In the genomic region with DNA sequence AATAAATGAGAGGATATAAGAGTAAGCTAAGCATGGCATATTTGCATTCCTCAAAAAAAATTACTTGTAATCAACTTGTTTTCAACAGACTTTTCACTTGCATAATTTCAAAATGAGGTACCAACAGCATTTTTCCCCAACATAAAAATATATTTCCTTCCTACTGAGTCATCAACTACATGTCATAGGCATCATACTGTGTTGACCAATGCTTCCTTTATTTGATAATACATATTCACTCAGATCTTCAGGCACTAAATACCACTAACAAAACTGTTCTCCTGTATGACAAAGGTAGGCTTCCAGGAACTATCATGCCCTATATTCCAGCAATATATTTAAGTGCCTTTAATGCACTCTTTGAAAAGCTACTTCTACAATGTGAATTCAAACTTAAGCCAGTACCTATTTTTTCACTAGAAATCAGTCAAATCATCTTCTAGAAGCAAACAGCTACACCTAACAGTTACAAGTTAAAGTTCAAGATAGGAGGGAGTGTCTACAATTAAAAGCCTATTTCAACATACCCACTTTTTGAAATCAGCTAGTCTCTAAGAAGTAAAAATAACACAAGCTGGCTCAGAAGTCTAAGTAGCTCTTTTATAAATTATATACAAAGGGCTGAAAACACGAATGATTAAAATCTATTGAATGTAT, we compare ENCODE assay signal across 14 cellular contexts. TPM values are rescaled to one million over a fixed set of nuclear protein-coding genes. Genes with fewer than 3 reads are reported as not detected.
DNase-seq lines count a peak whose midpoint lies in the region; ATAC-seq and TF ChIP-seq lines count a peak whose summit lies in the region.
"Had no signal": no experiment of that assay in that cellular context is flagged by ENCODE, and none has a peak within 500 bp of the region (broad histone marks: within the 10 kb centered on the region; RNA-seq: fewer than 3 reads in every experiment).

No MANE protein-coding gene starts in this region.

- H3K36me3 ChIP-seq in smooth muscle cell (ENCODE audit: low read depth): no peaks in the 10 kb centered on the region
- no peaks in the 10 kb centered on the region for H3K36me3 ChIP-seq in gastrocnemius medialis
- no peaks in the 10 kb centered on the region for H3K36me3 ChIP-seq in Caco-2 (ENCODE audit: control insufficient read depth, insufficient read depth, low read length)

- 93% methylated on average over 1 of the region's 1 CpG for WGBS in smooth muscle cell (ENCODE audit: low lambda C conversion rate)

- H3K79me2 ChIP-seq in smooth muscle cell (ENCODE audit: low read depth): peaks cover 97% of the 10 kb centered on the region

- H3K4me3 ChIP-seq in smooth muscle cell (no peak overlapping the region), gastrocnemius medialis (no peak overlapping the region), Caco-2 (ENCODE audit: low read depth, low read length) (no peak overlapping the region)

- ATAC-seq in activated CD4-positive, alpha-beta T cell treated with anti-CD3 and anti-CD28 coated beads for 36 hours: peak; percentile 55
- no peak for ATAC-seq in gastrocnemius medialis

- H3K27me3 ChIP-seq in smooth muscle cell (ENCODE audit: low read depth) (no peaks in the 10 kb centered on the region), gastrocnemius medialis (no peaks in the 10 kb centered on the region), Caco-2 (replicated peaks; ENCODE audit: control insufficient read depth, insufficient read depth, low read length) (no peaks in the 10 kb centered on the region)

- peak overlapping the region; percentile 48 for H3K27ac Mint-ChIP-seq in activated CD4-positive, alpha-beta T cell treated with anti-CD3 and anti-CD28 coated beads for 36 hours
- no peak overlapping the region for H3K27ac Mint-ChIP-seq in Caco-2 (ENCODE audit: unreplicated experiment)

- CTCF ChIA-PET in activated CD4-positive, alpha-beta T cell treated with anti-CD3 and anti-CD28 coated beads for 36 hours (lab: Charles Lee): no interaction called here
- CTCF ChIA-PET in Caco-2 (lab: Charles Lee): no interaction called here

- DNase-seq in activated CD4-positive, alpha-beta T cell treated with anti-CD3 and anti-CD28 coated beads for 36 hours: no peak
- DNase-seq in activated CD4-positive, alpha-beta T cell treated with anti-CD3 and anti-CD28 coated beads, Interleukin-2, amount 50 U/mL, for 4 hours: no peak
- DNase-seq in OCI-M1 (lab: John Stamatoyannopoulos, UW) (peak; percentile 28), dermis microvascular lymphatic vessel endothelial cell (ENCODE audit: low read depth in 2 of 2) (peak; percentile 50 to 63), smooth muscle cell (lab: John Stamatoyannopoulos, UW; ENCODE audit: unreplicated experiment) (no peak), gastrocnemius medialis (no peak), Caco-2 (no peak)
- no peak for DNase-seq in stimulated activated CD4-positive, alpha-beta T cell treated with anti-CD3 and anti-CD28 coated beads, Interleukin-1b, Interleukin-23, amount 100 ng/mL, for 48 hours
- DNase-seq: ACHN, aorta, foreskin melanocyte, mesendoderm, NCI-H510A treated with DMSO at 0.1 percent for 48 hours had no signal

- no TSS peak for BruUV-seq in Caco-2 (replicated peaks; lab: Mats Ljungman, UMichigan)

- no peak for TF ChIP-seq CTCF in smooth muscle cell (IDR thresholded peaks at IDR 0.05; ENCODE audit: borderline replicate concordance, insufficient read depth, poor library complexity, severe bottlenecking)
- TF ChIP-seq CTCF in gastrocnemius medialis (IDR thresholded peaks at IDR 0.05 in 4 of 5, conservative IDR thresholded peaks at IDR 0.05 in 1 of 5): no peak
- no peak for TF ChIP-seq CTCF in Caco-2 (IDR thresholded peaks at IDR 0.05; ENCODE audit: insufficient read depth in 1 of 2, low read depth in 1 of 2, low read length in 1 of 2, severe bottlenecking in 1 of 2, unreplicated experiment in 1 of 2)

- H3K9me3 ChIP-seq in smooth muscle cell (replicated peaks; ENCODE audit: low read depth): no peaks in the 10 kb centered on the region
- H3K9me3 ChIP-seq in gastrocnemius medialis: no peaks in the 10 kb centered on the region
- no peaks in the 10 kb centered on the region for H3K9me3 ChIP-seq in Caco-2

- no peaks in the 10 kb centered on the region for H3K27me3 Mint-ChIP-seq in activated CD4-positive, alpha-beta T cell treated with anti-CD3 and anti-CD28 coated beads for 36 hours
- no peaks in the 10 kb centered on the region for H3K27me3 Mint-ChIP-seq in Caco-2 (ENCODE audit: insufficient read depth, unreplicated experiment)
- H3K27me3 Mint-ChIP-seq: IgD-negative memory B cell had no signal

- POLR2A ChIA-PET in activated CD4-positive, alpha-beta T cell treated with anti-CD3 and anti-CD28 coated beads for 36 hours (lab: Charles Lee): interaction anchor here (0.6 kb wide), 1 partner anchor 677 kb away, joined by 3 read pairs; no protein-coding TSS in a partner anchor
- POLR2A ChIA-PET in Caco-2 (lab: Charles Lee): interaction anchor here (0.6 kb wide), 1 partner anchor 12 kb away, joined by 6 read pairs; no protein-coding TSS in a partner anchor

- H3K27ac ChIP-seq in smooth muscle cell (ENCODE audit: low read depth) (peak overlapping the region; percentile 45), gastrocnemius medialis (no peak overlapping the region)

- H3K4me3 Mint-ChIP-seq in activated CD4-positive, alpha-beta T cell treated with anti-CD3 and anti-CD28 coated beads for 36 hours: no peak overlapping the region
- H3K4me3 Mint-ChIP-seq in Caco-2 (ENCODE audit: unreplicated experiment): no peak overlapping the region

- no peak overlapping the region for H3K9ac ChIP-seq in smooth muscle cell (ENCODE audit: low read depth)

- peaks cover 4% of the 10 kb centered on the region for H3F3A ChIP-seq in smooth muscle cell (ENCODE audit: low read depth)

- peaks cover 24% of the 10 kb centered on the region for H3K4me1 ChIP-seq in smooth muscle cell (ENCODE audit: low read depth)
- H3K4me1 ChIP-seq in gastrocnemius medialis: peaks cover 28 to 52% of the 10 kb centered on the region in 2 donors
- H3K4me1 ChIP-seq in Caco-2: peaks cover 16% of the 10 kb centered on the region

- H3K4me1 Mint-ChIP-seq in activated CD4-positive, alpha-beta T cell treated with anti-CD3 and anti-CD28 coated beads for 36 hours: peaks cover 70% of the 10 kb centered on the region
- H3K4me1 Mint-ChIP-seq in Caco-2 (ENCODE audit: low read depth, unreplicated experiment): peaks cover 26% of the 10 kb centered on the region

- H4K20me1 ChIP-seq in smooth muscle cell (ENCODE audit: low read depth): peaks cover 98% of the 10 kb centered on the region

- intact Hi-C loops in activated CD4-positive, alpha-beta T cell treated with anti-CD3 and anti-CD28 coated beads for 36 hours (cut with DNase I, micrococcal nuclease): no loop called here
- intact Hi-C loops in gastrocnemius medialis (cut with DNase I; ENCODE audit: low total_unique reads): no loop called here
- intact Hi-C loops in Caco-2 (cut with micrococcal nuclease; ENCODE audit: unreplicated experiment): no loop called here

- in situ Hi-C loops in gastrocnemius medialis (cut with MboI; ENCODE audit: low sequenced_read_pairs in 4 of 4): no loop called here

- H3K4me2 ChIP-seq in smooth muscle cell: peak overlapping the region; percentile 35

- H3K36me3 Mint-ChIP-seq in activated CD4-positive, alpha-beta T cell treated with anti-CD3 and anti-CD28 coated beads for 36 hours (ENCODE audit: low read depth): no peaks in the 10 kb centered on the region
- peaks cover 3% of the 10 kb centered on the region for H3K36me3 Mint-ChIP-seq in Caco-2 (ENCODE audit: insufficient read depth, unreplicated experiment)
- H3K36me3 Mint-ChIP-seq: IgD-negative memory B cell had no signal

- no peaks in the 10 kb centered on the region for H3K9me3 Mint-ChIP-seq in activated CD4-positive, alpha-beta T cell treated with anti-CD3 and anti-CD28 coated beads for 36 hours (ENCODE audit: low read depth)
- no peaks in the 10 kb centered on the region for H3K9me3 Mint-ChIP-seq in Caco-2 (ENCODE audit: unreplicated experiment)
- H3K9me3 Mint-ChIP-seq: IgD-negative memory B cell had no signal

- no peak overlapping the region for H2AFZ ChIP-seq in smooth muscle cell (ENCODE audit: low read depth)

- no peak for TF ChIP-seq POLR2A in gastrocnemius medialis (IDR thresholded peaks at IDR 0.05)

RNA-seq across cellular contexts. Expression of a gene that starts 11.3 kb away (rescaled TPM):
- total RNA-seq in activated CD4-positive, alpha-beta T cell treated with anti-CD3 and anti-CD28 coated beads for 36 hours: 10 to 100 TPM; 74.5 to 82.0 TPM
- 147 and 194 TPM in 2 replicates for total RNA-seq in dermis microvascular lymphatic vessel endothelial cell
- 200 and 239 TPM in 2 replicates for total RNA-seq in smooth muscle cell
- polyA plus RNA-seq in smooth muscle cell: 150 and 168 TPM in 2 replicates
- 10 to 100 TPM; 20.1 to 42.5 (median 33.4) TPM for total RNA-seq in gastrocnemius medialis
- total RNA-seq in Caco-2 (2022): 168 and 170 TPM in 2 replicates

RNA-seq across cellular contexts. Expression of a gene that starts 32.9 kb away (rescaled TPM):
- 1 to 10 TPM; 8.2 to 9.2 TPM for total RNA-seq in activated CD4-positive, alpha-beta T cell treated with anti-CD3 and anti-CD28 coated beads for 36 hours
- 8.7 and 9.2 TPM in 2 replicates for total RNA-seq in dermis microvascular lymphatic vessel endothelial cell
- 21.2 and 22.5 TPM in 2 replicates for total RNA-seq in smooth muscle cell
- 28.0 and 43.1 TPM in 2 replicates for polyA plus RNA-seq in smooth muscle cell
- 10 to 100 TPM in 2 of 4 donors, 1 to 10 TPM in 2; 7.1 to 22.0 (median 9.8) TPM for total RNA-seq in gastrocnemius medialis
- total RNA-seq in Caco-2 (2022): 24.0 and 25.5 TPM in 2 replicates

Comparison
In these comparisons a context has a peak if more than half of its experiments do, and no peak if none do; other contexts are left out.
1. DNase-seq: peak in OCI-M1 (single experiment) and dermis microvascular lymphatic vessel endothelial cell (2 of 2); none in activated CD4-positive, alpha-beta T cell treated with anti-CD3 and anti-CD28 coated beads for 36 hours (single experiment), activated CD4-positive, alpha-beta T cell treated with anti-CD3 and anti-CD28 coated beads, Interleukin-2, amount 50 U/mL, for 4 hours (0 of 2), smooth muscle cell (single experiment), gastrocnemius medialis (0 of 2), stimulated activated CD4-positive, alpha-beta T cell treated with anti-CD3 and anti-CD28 coated beads, Interleukin-1b, Interleukin-23, amount 100 ng/mL, for 48 hours (single experiment) and Caco-2 (0 of 2).